ENCODE assay signal across 7 cellular contexts in the genomic region with DNA sequence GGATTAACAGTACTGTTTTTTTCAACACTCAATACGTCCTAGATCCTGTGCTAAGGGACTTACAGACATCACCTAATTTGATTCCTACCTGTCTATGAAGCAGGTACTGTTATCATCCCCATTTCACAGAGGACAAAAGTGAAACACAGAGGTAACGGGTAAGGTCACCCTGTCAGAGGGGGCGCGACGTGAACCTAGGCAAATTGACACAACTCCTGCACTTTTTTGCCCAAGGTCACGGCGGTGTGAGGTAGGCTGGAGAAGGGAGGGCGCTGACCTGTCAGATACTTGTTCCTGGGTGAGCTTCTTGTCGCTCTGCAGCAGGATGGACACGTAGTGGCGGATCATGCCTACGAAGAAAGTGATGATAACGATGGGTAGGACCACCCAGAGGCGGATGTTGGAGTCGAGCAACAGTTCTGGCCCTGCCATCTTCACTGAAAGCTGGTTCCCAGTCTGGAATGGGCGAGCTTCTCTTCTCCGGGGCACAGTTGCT. TPM values are rescaled to one million over a fixed set of nuclear protein-coding genes. Genes with fewer than 3 reads are reported as not detected.
DNase-seq lines count a peak whose midpoint lies in the region; ATAC-seq and TF ChIP-seq lines count a peak whose summit lies in the region.

No MANE protein-coding gene starts in this region.

- H3K36me3 ChIP-seq in SK-N-MC (ENCODE audit: insufficient read depth, low read length) = no peaks in the 10 kb centered on the region

- H3K4me1 ChIP-seq in foreskin keratinocyte = peaks cover 23% of the 10 kb centered on the region

- ATAC-seq in GM18870 (IDR thresholded peaks at IDR 0.05; ENCODE audit: unreplicated experiment) = peak; percentile 23
- ATAC-seq in HG02759 (IDR thresholded peaks at IDR 0.05; ENCODE audit: unreplicated experiment) = peak; percentile 35
- ATAC-seq in foreskin keratinocyte = peak; percentile 37

- peak overlapping the region; percentile 76 for H3K9ac ChIP-seq in SK-N-MC (ENCODE audit: insufficient read length)

- DNase-seq in SK-N-MC (ENCODE audit: low read depth, low spot score) (no peak), foreskin keratinocyte (no peak), retinal pigment epithelial cell (ENCODE audit: low read depth) (no peak), epidermal melanocyte (ENCODE audit: insufficient read length, low spot score) (no peak), COLO829 (ENCODE audit: low spot score) (no peak)

- H3K4me3 ChIP-seq in SK-N-MC (peak overlapping the region; percentile 86), retinal pigment epithelial cell (ENCODE audit: low read length) (peak overlapping the region; percentile 99)

- H3K27me3 ChIP-seq in foreskin keratinocyte = no peaks in the 10 kb centered on the region

- H3K9me3 ChIP-seq in SK-N-MC (ENCODE audit: low read depth, low read length) = no peaks in the 10 kb centered on the region

- no peak for TF ChIP-seq CTCF in foreskin keratinocyte (conservative IDR thresholded peaks at IDR 0.05)
- TF ChIP-seq CTCF in retinal pigment epithelial cell (conservative IDR thresholded peaks at IDR 0.05; ENCODE audit: low read depth, low read length) = no peak

- no peak overlapping the region for H3K27ac ChIP-seq in SK-N-MC
- H3K27ac ChIP-seq in foreskin keratinocyte = peak overlapping the region; percentile 75

RNA-seq across cellular contexts. Expression of a gene that starts 0.4 kb away (rescaled TPM):
- total RNA-seq in foreskin keratinocyte = 43.4 and 56.1 TPM in 2 replicates
- 62.2 and 64.3 TPM in 2 replicates for polyA plus RNA-seq in foreskin keratinocyte

RNA-seq across cellular contexts. Expression of a gene that starts 34.1 kb away (rescaled TPM):
- 1.5 and 1.9 TPM in 2 replicates for total RNA-seq in foreskin keratinocyte
- 1.3 and 1.4 TPM in 2 replicates for polyA plus RNA-seq in foreskin keratinocyte

RNA-seq across cellular contexts. Expression of a gene that starts 40.0 kb away (rescaled TPM):
- total RNA-seq in foreskin keratinocyte = 31.8 and 45.0 TPM in 2 replicates
- polyA plus RNA-seq in foreskin keratinocyte = 13.0 and 24.3 TPM in 2 replicates

RNA-seq across cellular contexts. Expression of a gene that starts 52.6 kb away (rescaled TPM):
- total RNA-seq in foreskin keratinocyte = 7.9 and 11.3 TPM in 2 replicates
- 8.5 and 12.5 TPM in 2 replicates for polyA plus RNA-seq in foreskin keratinocyte
